15 cellular contexts compared by ENCODE assay signal in genomic region chr12:56087220-56087619, GRCh38. TPM values are rescaled to one million over a fixed set of nuclear protein-coding genes. Genes with fewer than 3 reads are reported as not detected.
DNase-seq lines count a peak whose midpoint lies in the region; ATAC-seq and TF ChIP-seq lines count a peak whose summit lies in the region.
"Had no signal": no experiment of that assay in that cellular context is flagged by ENCODE, and none has a peak within 500 bp of the region (broad histone marks: within the 10 kb centered on the region; RNA-seq: fewer than 3 reads in every experiment).

No MANE protein-coding gene starts in this region.

- H3K9me3 ChIP-seq in trophoblast cell (ENCODE audit: insufficient read depth, low read depth, low read length) (no peaks in the 10 kb centered on the region), Caco-2 (no peaks in the 10 kb centered on the region), neuronal stem cell (replicated peaks in 1 of 2; ENCODE audit: control insufficient read depth in 2 of 2, insufficient read depth in 1 of 2, low read depth in 1 of 2, low read length in 2 of 2) (no peaks in the 10 kb centered on the region)

- peak; percentile 94 for ATAC-seq in Right ventricle myocardium inferior
- ATAC-seq: activated CD8-positive, alpha-beta T cell treated with anti-CD3 and anti-CD28 coated beads, Interleukin-2, amount 10 ng/mL, durations not matched to agents 7 days and 5 days; T-cell had no signal

- DNase-seq in Daoy (ENCODE audit: low read depth) (peak; percentile 60), NCI-H510A (lab: John Stamatoyannopoulos, UW) (peak; percentile 48), Right ventricle myocardium inferior (ENCODE audit: missing footprints) (peak; percentile 89), trophoblast cell (no peak), Caco-2 (no peak), OCI-M1 (lab: John Stamatoyannopoulos, UW) (no peak), neuronal stem cell (ENCODE audit: low spot score) (no peak)
- DNase-seq in activated T-cell treated with anti-CD3 and anti-CD28 coated beads, Interleukin-2, amount 50 U/mL, for 24 hours: no peak
- DNase-seq: activated CD8-positive, alpha-beta T cell treated with anti-CD3 and anti-CD28 coated beads, Interleukin-2, amount 10 ng/mL, durations not matched to agents 7 days and 5 days; activated naive CD8-positive, alpha-beta T cell treated with anti-CD3 and anti-CD28 coated beads, Interleukin-2, amount 10 ng/mL, durations not matched to agents 7 days and 5 days; NK-92 treated with Interleukin-12 subunit alpha and Interleukin-12 subunit beta, amount 100 ng/mL, for 24 hours; stimulated activated CD4-positive, alpha-beta T cell treated with anti-CD3 and anti-CD28 coated beads, Interleukin-4, amount 100 ng/mL, for 1 hour; T-cell had no signal

- CTCF ChIA-PET in Caco-2 (lab: Charles Lee): interaction anchor here (0.7 kb wide), 1 partner anchor 9 kb away, joined by 3 read pairs; no protein-coding TSS in a partner anchor

- H3K4me3 ChIP-seq in trophoblast cell (ENCODE audit: low read depth, low read length): no peak overlapping the region
- H3K4me3 ChIP-seq in Caco-2 (ENCODE audit: low read depth, low read length): no peak overlapping the region
- H3K4me3 ChIP-seq in neuronal stem cell (ENCODE audit: low read length in 2 of 2): no peak overlapping the region
- H3K4me3 ChIP-seq: neural progenitor cell had no signal

- whole genome bisulfite sequencing in trophoblast cell (ENCODE audit: extremely low coverage, insufficient coverage, insufficient read length): no CpG with 5 or more reads among the region's 6 CpGs
- WGBS in neuronal stem cell (ENCODE audit: extremely low coverage in 2 of 2, insufficient read length in 2 of 2, insufficient replicate concordance in 1 of 2), 2 donors: no CpG with 5 or more reads among the region's 6 CpGs

- H4K8ac ChIP-seq in trophoblast cell (ENCODE audit: low read depth, low read length) (no peak overlapping the region), neuronal stem cell (ENCODE audit: low read depth, low read length) (no peak overlapping the region)

- no TSS peak for BruUV-seq in Caco-2 (replicated peaks; lab: Mats Ljungman, UMichigan)

- H4K91ac ChIP-seq in trophoblast cell (ENCODE audit: low read depth, low read length) (peak overlapping the region; percentile 4), neuronal stem cell (ENCODE audit: low read depth, low read length, poor library complexity) (no peak overlapping the region)

- H3K4ac ChIP-seq in trophoblast cell (ENCODE audit: low read depth, low read length) (no peak overlapping the region), neuronal stem cell (ENCODE audit: low read length) (no peak overlapping the region)

- no peak overlapping the region for H3K18ac ChIP-seq in trophoblast cell (ENCODE audit: low read length)
- H3K18ac ChIP-seq in neuronal stem cell (ENCODE audit: low read length): no peak overlapping the region

- POLR2A ChIA-PET in Caco-2 (lab: Charles Lee): no interaction called here

- H3K4me1 ChIP-seq in trophoblast cell (ENCODE audit: control insufficient read depth in 1 of 2, insufficient read depth in 2 of 2, low read length in 2 of 2) (peaks cover 7 to 8% of the 10 kb centered on the region in 2 experiments), Caco-2 (peaks cover 7% of the 10 kb centered on the region), neuronal stem cell (ENCODE audit: control insufficient read depth in 2 of 2, insufficient read depth in 1 of 2, low read depth in 1 of 2, low read length in 2 of 2) (no peaks in the 10 kb centered on the region)
- H3K4me1 ChIP-seq: neural progenitor cell had no signal

- no peak overlapping the region for H3K27ac ChIP-seq in trophoblast cell (ENCODE audit: low read depth, low read length)
- no peak overlapping the region for H3K27ac ChIP-seq in neuronal stem cell (replicated peaks; ENCODE audit: low read length)
- H3K27ac ChIP-seq: neural progenitor cell had no signal

- H4K12ac ChIP-seq in trophoblast cell (ENCODE audit: low read depth, low read length): no peak overlapping the region

- peaks cover 15% of the 10 kb centered on the region for H3K4me1 Mint-ChIP-seq in Caco-2 (ENCODE audit: low read depth, unreplicated experiment)
- H3K4me1 Mint-ChIP-seq in activated T-cell treated with anti-CD3 and anti-CD28 coated beads, Interleukin-2, amount 50 U/mL, for 24 hours (ENCODE audit: low read depth): no peaks in the 10 kb centered on the region
- H3K4me1 Mint-ChIP-seq: CD14-positive monocyte, neural progenitor cell, T-cell had no signal

- no peak overlapping the region for H2AK5ac ChIP-seq in trophoblast cell (ENCODE audit: low read length)
- H2AK5ac ChIP-seq in neuronal stem cell (ENCODE audit: low read depth, low read length): no peak overlapping the region

- H3K14ac ChIP-seq in trophoblast cell (ENCODE audit: low read length) (no peak overlapping the region), neuronal stem cell (ENCODE audit: low read length) (no peak overlapping the region)

- no peak for TF ChIP-seq CTCF in Caco-2 (IDR thresholded peaks at IDR 0.05; ENCODE audit: insufficient read depth in 1 of 2, low read depth in 1 of 2, low read length in 1 of 2, severe bottlenecking in 1 of 2, unreplicated experiment in 1 of 2)

- peaks cover 3% of the 10 kb centered on the region for H3K79me2 ChIP-seq in trophoblast cell (ENCODE audit: control insufficient read depth, insufficient read depth, low read length, poor library complexity)

- H2BK120ac ChIP-seq in trophoblast cell (ENCODE audit: insufficient read depth, low read length, poor library complexity) (no peak overlapping the region), neuronal stem cell (ENCODE audit: low read depth, low read length) (no peak overlapping the region)

- H3K36me3 ChIP-seq in trophoblast cell (ENCODE audit: control insufficient read depth in 1 of 2, insufficient read depth in 2 of 2, low read length in 2 of 2) (peaks cover 29 to 34% of the 10 kb centered on the region in 2 experiments), Caco-2 (ENCODE audit: control insufficient read depth, insufficient read depth, low read length) (peaks cover 19% of the 10 kb centered on the region), neuronal stem cell (replicated peaks in 1 of 2; ENCODE audit: control insufficient read depth in 2 of 2, insufficient read depth in 2 of 2, low read length in 2 of 2) (no peaks in the 10 kb centered on the region)
- H3K36me3 ChIP-seq: neural progenitor cell had no signal

- no peak overlapping the region for H3K4me3 Mint-ChIP-seq in Caco-2 (ENCODE audit: unreplicated experiment)
- no peak overlapping the region for H3K4me3 Mint-ChIP-seq in activated T-cell treated with anti-CD3 and anti-CD28 coated beads, Interleukin-2, amount 50 U/mL, for 24 hours
- H3K4me3 Mint-ChIP-seq: activated CD8-positive, alpha-beta T cell treated with anti-CD3 and anti-CD28 coated beads, Interleukin-2, amount 10 ng/mL, durations not matched to agents 7 days and 5 days; activated naive CD8-positive, alpha-beta T cell treated with anti-CD3 and anti-CD28 coated beads, Interleukin-2, amount 10 ng/mL, durations not matched to agents 7 days and 5 days; CD14-positive monocyte; neural progenitor cell; T-cell had no signal

- no peak overlapping the region for H2BK15ac ChIP-seq in neuronal stem cell (ENCODE audit: low read length)

- H3K23ac ChIP-seq in trophoblast cell (ENCODE audit: low read length) (no peak overlapping the region), neuronal stem cell (ENCODE audit: low read depth, low read length, poor library complexity) (no peak overlapping the region)

- no peaks in the 10 kb centered on the region for H3K27me3 ChIP-seq in trophoblast cell (ENCODE audit: insufficient read depth, low read length)
- H3K27me3 ChIP-seq in Caco-2 (replicated peaks; ENCODE audit: control insufficient read depth, insufficient read depth, low read length): no peaks in the 10 kb centered on the region
- H3K27me3 ChIP-seq in neuronal stem cell (ENCODE audit: control insufficient read depth in 3 of 3, insufficient read depth in 3 of 3, low read depth in 1 of 3, low read length in 3 of 3): peaks cover 0 to 23% (median 0%) of the 10 kb centered on the region in 3 experiments
- H3K27me3 ChIP-seq: neural progenitor cell had no signal

- peaks cover 85% of the 10 kb centered on the region for H3K36me3 Mint-ChIP-seq in Caco-2 (ENCODE audit: insufficient read depth, unreplicated experiment)
- no peaks in the 10 kb centered on the region for H3K36me3 Mint-ChIP-seq in activated T-cell treated with anti-CD3 and anti-CD28 coated beads, Interleukin-2, amount 50 U/mL, for 24 hours (ENCODE audit: low read depth)
- H3K36me3 Mint-ChIP-seq: activated naive CD8-positive, alpha-beta T cell treated with anti-CD3 and anti-CD28 coated beads, Interleukin-2, amount 10 ng/mL, durations not matched to agents 7 days and 5 days; CD14-positive monocyte; neural progenitor cell; T-cell had no signal

- no peak overlapping the region for H3K4me2 ChIP-seq in trophoblast cell (ENCODE audit: low read length)
- H3K4me2 ChIP-seq in neuronal stem cell (ENCODE audit: insufficient read depth, low read length, poor library complexity, severe bottlenecking): no peak overlapping the region
- H3K4me2 ChIP-seq: neural progenitor cell had no signal

- H3K27me3 Mint-ChIP-seq in Caco-2 (ENCODE audit: insufficient read depth, unreplicated experiment): no peaks in the 10 kb centered on the region
- H3K27me3 Mint-ChIP-seq in activated T-cell treated with anti-CD3 and anti-CD28 coated beads, Interleukin-2, amount 50 U/mL, for 24 hours: no peaks in the 10 kb centered on the region

- no peak overlapping the region for H3K9ac ChIP-seq in trophoblast cell (ENCODE audit: low read length)
- no peak overlapping the region for H3K9ac ChIP-seq in neuronal stem cell (ENCODE audit: low read depth, low read length, poor library complexity)
- H3K9ac ChIP-seq: neural progenitor cell had no signal

- intact Hi-C loops in Right ventricle myocardium inferior (cut with DNase I) (no loop called here), Caco-2 (cut with micrococcal nuclease; ENCODE audit: unreplicated experiment) (no loop called here)

- H2AFZ ChIP-seq in trophoblast cell (ENCODE audit: insufficient read depth, low read length, poor library complexity): no peak overlapping the region
- H2AFZ ChIP-seq in neuronal stem cell (ENCODE audit: low read length): no peak overlapping the region
- H2AFZ ChIP-seq: neural progenitor cell had no signal

- H2BK5ac ChIP-seq in trophoblast cell (ENCODE audit: low read depth, low read length, poor library complexity) (no peak overlapping the region), neuronal stem cell (ENCODE audit: low read length) (no peak overlapping the region)

- H2BK12ac ChIP-seq in trophoblast cell (ENCODE audit: low read length) (no peak overlapping the region), neuronal stem cell (ENCODE audit: low read length) (no peak overlapping the region)

- no peaks in the 10 kb centered on the region for H3K9me3 Mint-ChIP-seq in Caco-2 (ENCODE audit: unreplicated experiment)
- no peaks in the 10 kb centered on the region for H3K9me3 Mint-ChIP-seq in activated T-cell treated with anti-CD3 and anti-CD28 coated beads, Interleukin-2, amount 50 U/mL, for 24 hours
- H3K9me3 Mint-ChIP-seq: activated naive CD8-positive, alpha-beta T cell treated with anti-CD3 and anti-CD28 coated beads, Interleukin-2, amount 10 ng/mL, durations not matched to agents 7 days and 5 days; neural progenitor cell; T-cell had no signal

- H3K79me1 ChIP-seq in trophoblast cell (ENCODE audit: low read length): peaks cover 3% of the 10 kb centered on the region
- no peaks in the 10 kb centered on the region for H3K79me1 ChIP-seq in neuronal stem cell (ENCODE audit: low read depth, low read length)

- no peak overlapping the region for H3K27ac Mint-ChIP-seq in Caco-2 (ENCODE audit: unreplicated experiment)
- H3K27ac Mint-ChIP-seq in activated T-cell treated with anti-CD3 and anti-CD28 coated beads, Interleukin-2, amount 50 U/mL, for 24 hours: no peak overlapping the region
- H3K27ac Mint-ChIP-seq: activated CD8-positive, alpha-beta T cell treated with anti-CD3 and anti-CD28 coated beads, Interleukin-2, amount 10 ng/mL, durations not matched to agents 7 days and 5 days; activated naive CD8-positive, alpha-beta T cell treated with anti-CD3 and anti-CD28 coated beads, Interleukin-2, amount 10 ng/mL, durations not matched to agents 7 days and 5 days; neural progenitor cell; T-cell had no signal

RNA-seq across cellular contexts. Expression of gene ERBB3, which starts 7.3 kb away (rescaled TPM):
- 0.63 TPM in 1 of 2 replicates, not detected in the other for total RNA-seq in Daoy (2014; rRNA removed; shearing (Covaris generic))
- total RNA-seq in Right ventricle myocardium inferior: 2.8 TPM
- 89.0 and 92.2 TPM in 2 replicates for polyA plus RNA-seq in trophoblast cell (2013)
- total RNA-seq in Caco-2 (2022): 101 and 109 TPM in 2 replicates
- polyA plus RNA-seq in neuronal stem cell (2013, experiment 1 of 2): 4.2 TPM
- 3.8 TPM for polyA plus RNA-seq in neuronal stem cell (2013, experiment 2 of 2)
- polyA plus RNA-seq: CD14-positive monocyte had no signal

RNA-seq across cellular contexts. Expression of gene PA2G4, which starts 17.1 kb away (rescaled TPM):
- 384 and 456 TPM in 2 replicates for total RNA-seq in Daoy (2014; rRNA removed; shearing (Covaris generic))
- total RNA-seq in Right ventricle myocardium inferior (69.7 TPM), Caco-2 (2022) (178 and 190 TPM in 2 replicates)
- polyA plus RNA-seq in trophoblast cell (2013): 131 and 133 TPM in 2 replicates
- polyA plus RNA-seq in neuronal stem cell (2013, experiment 1 of 2): 191 TPM
- 193 TPM for polyA plus RNA-seq in neuronal stem cell (2013, experiment 2 of 2)

RNA-seq across cellular contexts. Expression of gene RPL41, which starts 29.2 kb away (rescaled TPM):
- 4,200 and 4,689 TPM in 2 replicates for total RNA-seq in Daoy (2014; rRNA removed; shearing (Covaris generic))
- 2,099 TPM for total RNA-seq in Right ventricle myocardium inferior
- polyA plus RNA-seq in trophoblast cell (2013): 9,463 and 9,643 TPM in 2 replicates
- total RNA-seq in Caco-2 (2022): 3,009 and 3,051 TPM in 2 replicates
- polyA plus RNA-seq in neuronal stem cell (2013, experiment 1 of 2): 16,336 TPM
- 16,107 TPM for polyA plus RNA-seq in neuronal stem cell (2013, experiment 2 of 2)

RNA-seq across cellular contexts. Expression of gene ZC3H10, which starts 30.8 kb away (rescaled TPM):
- total RNA-seq in Daoy (2014; rRNA removed; shearing (Covaris generic)): 2.5 and 3.5 TPM in 2 replicates
- 7.3 TPM for total RNA-seq in Right ventricle myocardium inferior
- 2.0 TPM in 2 replicates for polyA plus RNA-seq in trophoblast cell (2013)
- 3.5 and 4.4 TPM in 2 replicates for total RNA-seq in Caco-2 (2022)
- 3.9 TPM for polyA plus RNA-seq in neuronal stem cell (2013, experiment 1 of 2)
- polyA plus RNA-seq in neuronal stem cell (2013, experiment 2 of 2): 3.9 TPM

RNA-seq across cellular contexts. Expression of gene ESYT1, which starts 40.8 kb away (rescaled TPM):
- total RNA-seq in Daoy (2014; rRNA removed; shearing (Covaris generic)): 54.3 and 69.6 TPM in 2 replicates
- 33.6 TPM for total RNA-seq in Right ventricle myocardium inferior
- polyA plus RNA-seq in trophoblast cell (2013): 56.2 and 64.3 TPM in 2 replicates
- total RNA-seq in Caco-2 (2022): 70.4 and 79.0 TPM in 2 replicates
- polyA plus RNA-seq in neuronal stem cell (2013, experiment 1 of 2): 33.2 TPM
- polyA plus RNA-seq in neuronal stem cell (2013, experiment 2 of 2): 33.3 TPM

Comparison
In these comparisons a context has a peak if more than half of its experiments do, and no peak if none do; other contexts are left out.
1. DNase-seq: peak in Daoy (single experiment), NCI-H510A (single experiment) and Right ventricle myocardium inferior (single experiment); none in trophoblast cell (0 of 2), Caco-2 (0 of 2), activated T-cell treated with anti-CD3 and anti-CD28 coated beads, Interleukin-2, amount 50 U/mL, for 24 hours (single experiment), OCI-M1 (single experiment) and neuronal stem cell (single experiment).
2. RNA of gene ERBB3, which starts 7.3 kb away (total RNA-seq): 101 to 109 TPM in Caco-2; 2.8 TPM in Right ventricle myocardium inferior (single experiment) and 0.63 TPM in Daoy; every median in the first group is over 10 times any median in the second.